Comparison of ENCODE assay signal across 19 cellular contexts in the genomic region with DNA sequence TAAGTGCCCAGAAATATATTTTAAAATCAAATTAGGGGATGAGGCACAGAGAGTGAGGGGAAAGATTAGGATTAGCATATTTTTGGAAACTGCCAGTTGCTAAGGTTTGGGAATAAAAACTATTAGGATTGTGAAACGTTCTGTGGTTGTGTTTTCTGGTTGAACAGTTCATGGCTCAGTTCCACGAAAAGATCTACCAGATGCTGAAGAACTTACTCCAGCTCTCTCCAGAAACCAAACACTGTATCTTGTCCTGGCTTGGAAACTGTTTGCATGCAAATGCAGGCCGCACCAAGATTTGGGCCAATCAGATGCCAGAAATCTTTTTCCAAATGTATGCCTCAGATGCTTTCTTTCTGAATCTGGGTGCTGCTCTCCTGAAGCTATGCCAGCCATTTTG. TPM values are rescaled to one million over a fixed set of nuclear protein-coding genes. Genes with fewer than 3 reads are reported as not detected.
DNase-seq lines count a peak whose midpoint lies in the region; ATAC-seq lines count a peak whose summit lies in the region.
"Had no signal": no experiment of that assay in that cellular context is flagged by ENCODE, and none has a peak within 500 bp of the region (broad histone marks: within the 10 kb centered on the region; RNA-seq: fewer than 3 reads in every experiment).

No MANE protein-coding gene starts in this region.

- intact Hi-C loops in activated CD4-positive, alpha-beta T cell treated with anti-CD3 and anti-CD28 coated beads for 36 hours (cut with DNase I, micrococcal nuclease), result no loop called here
- intact Hi-C loops in right cardiac atrium (cut with DNase I), result no loop called here

- H3K27ac ChIP-seq in right cardiac atrium (ENCODE audit: low read length), result no peak overlapping the region
- H3K27ac ChIP-seq: 22Rv1, Peyer's patch had no signal

- WGBS in right cardiac atrium, result 84% methylated on average over 3 of the region's 3 CpGs

- no peak overlapping the region for H3K4me3 ChIP-seq in right cardiac atrium (ENCODE audit: low read length)
- H3K4me3 ChIP-seq: GM23338, MG63, Peyer's patch had no signal

- POLR2A ChIA-PET in activated CD4-positive, alpha-beta T cell treated with anti-CD3 and anti-CD28 coated beads for 36 hours (lab: Charles Lee), result interaction anchor here (0.5 kb wide), 1 partner anchor 150 kb away, joined by 3 read pairs; the partner anchor contains the start of gene JAML

- CTCF ChIA-PET in activated CD4-positive, alpha-beta T cell treated with anti-CD3 and anti-CD28 coated beads for 36 hours (lab: Charles Lee), result no interaction called here

- H3K36me3 Mint-ChIP-seq in activated CD4-positive, alpha-beta T cell treated with anti-CD3 and anti-CD28 coated beads for 36 hours (ENCODE audit: low read depth), result peaks cover 66% of the 10 kb centered on the region
- H3K36me3 Mint-ChIP-seq in memory B cell, result peaks cover 39% of the 10 kb centered on the region

- no peaks in the 10 kb centered on the region for H3K27me3 ChIP-seq in right cardiac atrium (ENCODE audit: control insufficient read depth, insufficient read depth)
- H3K27me3 ChIP-seq: MG63, Peyer's patch had no signal

- DNase-seq in activated CD4-positive, alpha-beta T cell treated with anti-CD3 and anti-CD28 coated beads for 36 hours, result no peak
- DNase-seq in activated CD4-positive, alpha-beta T cell treated with anti-CD3 and anti-CD28 coated beads for 4 hours, result no peak
- DNase-seq in Ammon's horn (ENCODE audit: low spot score) (peak; percentile 15), amniotic epithelial cell (ENCODE audit: low read depth) (peak; percentile 7), memory B cell (ENCODE audit: low spot score in 2 of 2) (no peak), right cardiac atrium (no peak), NCI-H1930 (lab: John Stamatoyannopoulos, UW) (no peak), SW480 (ENCODE audit: low spot score) (no peak)
- DNase-seq: C1 segment of cervical spinal cord, HCEC 1CT, Kasumi-1, MG63, NCI-H1105, NCI-H2081 treated with DMSO at 0.1 percent for 48 hours, Peyer's patch had no signal

- no peak overlapping the region for H3K4me3 Mint-ChIP-seq in activated CD4-positive, alpha-beta T cell treated with anti-CD3 and anti-CD28 coated beads for 36 hours
- H3K4me3 Mint-ChIP-seq in memory B cell, result no peak overlapping the region
- H3K4me3 Mint-ChIP-seq: GM23338 had no signal

- H3K9me3 ChIP-seq in right cardiac atrium (ENCODE audit: control insufficient read depth, low read length), result no peaks in the 10 kb centered on the region
- H3K9me3 ChIP-seq: MG63, Peyer's patch had no signal

- no peaks in the 10 kb centered on the region for H3K27me3 Mint-ChIP-seq in activated CD4-positive, alpha-beta T cell treated with anti-CD3 and anti-CD28 coated beads for 36 hours
- H3K27me3 Mint-ChIP-seq in memory B cell, result no peaks in the 10 kb centered on the region

- H3K9me3 Mint-ChIP-seq in activated CD4-positive, alpha-beta T cell treated with anti-CD3 and anti-CD28 coated beads for 36 hours (ENCODE audit: low read depth), result no peaks in the 10 kb centered on the region
- H3K9me3 Mint-ChIP-seq in memory B cell, result no peaks in the 10 kb centered on the region
- H3K9me3 Mint-ChIP-seq: GM23338 had no signal

- H3K4me1 Mint-ChIP-seq in activated CD4-positive, alpha-beta T cell treated with anti-CD3 and anti-CD28 coated beads for 36 hours, result peaks cover 8% of the 10 kb centered on the region
- no peaks in the 10 kb centered on the region for H3K4me1 Mint-ChIP-seq in memory B cell

- no peaks in the 10 kb centered on the region for H3K4me1 ChIP-seq in right cardiac atrium (ENCODE audit: control insufficient read depth, insufficient read depth, low read length)
- H3K4me1 ChIP-seq: Peyer's patch had no signal

- H3K27ac Mint-ChIP-seq in activated CD4-positive, alpha-beta T cell treated with anti-CD3 and anti-CD28 coated beads for 36 hours, result peak overlapping the region; percentile 51
- H3K27ac Mint-ChIP-seq in memory B cell, result peak overlapping the region; percentile 14
- H3K27ac Mint-ChIP-seq: GM23338 had no signal

- no peak for ATAC-seq in activated CD4-positive, alpha-beta T cell treated with anti-CD3 and anti-CD28 coated beads for 36 hours
- ATAC-seq in memory B cell (ENCODE audit: low read depth) (no peak), right cardiac atrium (no peak)
- ATAC-seq: GM23338 had no signal

RNA-seq across cellular contexts. Expression of gene UBE4A, which starts 15.3 kb away (rescaled TPM):
- total RNA-seq in activated CD4-positive, alpha-beta T cell treated with anti-CD3 and anti-CD28 coated beads for 36 hours, result 10 to 100 TPM; 44.2 to 50.7 TPM
- total RNA-seq in right cardiac atrium, result 10 to 100 TPM; 40.7 to 45.8 (median 43.6) TPM
- 15.9 TPM for polyA plus RNA-seq in right cardiac atrium

RNA-seq across cellular contexts. Expression of gene ATP5MG, which starts 26.7 kb away (rescaled TPM):
- total RNA-seq in activated CD4-positive, alpha-beta T cell treated with anti-CD3 and anti-CD28 coated beads for 36 hours, result 100 to 1,000 TPM; 136 to 229 TPM
- total RNA-seq in right cardiac atrium, result 100 to 1,000 TPM; 500 to 709 (median 601) TPM
- polyA plus RNA-seq in right cardiac atrium, result 666 TPM

RNA-seq across cellular contexts. Expression of gene CD3G, which starts 30.6 kb away (rescaled TPM):
- 100 to 1,000 TPM; 141 to 146 TPM for total RNA-seq in activated CD4-positive, alpha-beta T cell treated with anti-CD3 and anti-CD28 coated beads for 36 hours
- 1 to 10 TPM in 1 of 4 donors, under 1 TPM in 3; 0.17 to 1.2 (median 0.49) TPM for total RNA-seq in right cardiac atrium
- 0.02 TPM for polyA plus RNA-seq in right cardiac atrium
- total RNA-seq: GM23338, NCI-H460, SK-MEL-5 had no signal
- polyA plus RNA-seq: GM23338 had no signal

RNA-seq across cellular contexts. Expression of gene CD3D, which starts 32.2 kb away (rescaled TPM):
- total RNA-seq in activated CD4-positive, alpha-beta T cell treated with anti-CD3 and anti-CD28 coated beads for 36 hours, result 100 to 1,000 TPM; 305 to 331 TPM
- 1 to 10 TPM in 2 of 4 donors, under 1 TPM in 2; 0.29 to 1.9 (median 0.86) TPM for total RNA-seq in right cardiac atrium
- 0.27 TPM for polyA plus RNA-seq in right cardiac atrium
- total RNA-seq: GM23338, NCI-H460, SK-MEL-5 had no signal
- polyA plus RNA-seq: GM23338 had no signal

Comparison
In these comparisons a context has a peak if more than half of its experiments do, and no peak if none do; other contexts are left out.
1. DNase-seq: peak in Ammon's horn (single experiment) and amniotic epithelial cell (single experiment); none in activated CD4-positive, alpha-beta T cell treated with anti-CD3 and anti-CD28 coated beads for 36 hours (single experiment), activated CD4-positive, alpha-beta T cell treated with anti-CD3 and anti-CD28 coated beads for 4 hours (0 of 2), memory B cell (0 of 2), right cardiac atrium (0 of 3), NCI-H1930 (0 of 2) and SW480 (single experiment).
2. RNA of gene CD3G, which starts 30.6 kb away (total RNA-seq): 141 to 146 TPM in activated CD4-positive, alpha-beta T cell treated with anti-CD3 and anti-CD28 coated beads for 36 hours; 0.17 to 1.2 TPM in right cardiac atrium; every median in the first group is over 10 times any median in the second.